In the genomic region with DNA sequence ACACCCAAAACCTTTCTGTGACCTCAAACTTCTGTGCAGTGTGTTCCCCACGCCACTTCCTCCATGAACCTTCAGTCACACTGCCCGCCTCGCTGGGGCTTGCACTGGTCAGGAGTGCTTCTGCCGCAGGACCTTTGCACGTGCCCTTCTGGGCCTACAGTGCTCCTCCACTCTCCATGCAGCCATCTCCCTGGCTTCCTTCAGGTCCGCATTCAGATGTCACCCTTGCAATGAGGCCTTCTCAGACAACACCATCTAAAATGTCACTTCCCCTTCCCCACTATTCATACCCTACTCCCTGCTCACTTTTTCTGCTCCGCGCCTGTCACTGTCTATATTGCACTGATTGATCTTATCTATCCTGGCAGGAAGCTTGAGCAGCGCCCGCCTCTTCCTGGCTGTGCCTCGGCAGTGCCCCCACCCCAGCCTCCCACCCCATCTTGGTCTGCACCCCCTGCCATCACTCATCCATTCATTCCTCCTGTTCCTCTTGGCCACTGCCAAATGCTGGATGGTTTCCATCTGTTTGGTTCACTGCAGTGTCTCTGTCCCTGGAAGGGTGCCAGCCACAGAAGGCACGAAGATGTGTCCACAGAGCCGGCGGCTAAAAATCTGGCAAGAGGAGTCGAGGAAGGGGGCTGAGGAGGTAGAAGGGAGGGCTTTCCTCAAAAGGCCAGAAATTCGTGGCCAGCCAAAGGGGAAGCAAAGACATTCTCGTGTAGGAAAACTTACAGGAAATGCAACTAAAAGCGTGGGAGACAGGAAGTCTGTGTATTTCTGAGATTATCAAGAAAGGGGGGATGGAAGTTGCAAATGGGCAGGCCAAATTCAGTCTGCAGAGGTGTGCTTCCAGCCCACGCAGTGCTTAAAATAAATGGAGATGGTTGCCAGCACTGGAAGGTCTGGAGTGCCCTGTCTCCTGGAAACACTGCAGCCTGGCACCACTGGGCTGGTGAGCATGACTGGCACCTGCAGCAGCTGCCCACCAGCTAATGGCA, we compare ENCODE assay signal across 8 cellular contexts. TPM values are rescaled to one million over a fixed set of nuclear protein-coding genes. Genes with fewer than 3 reads are reported as not detected.
DNase-seq lines count a peak whose midpoint lies in the region; ATAC-seq, FAIRE-seq and TF ChIP-seq lines count a peak whose summit lies in the region.

No MANE protein-coding gene starts in this region.

- no peak overlapping the region for H3K9ac ChIP-seq in colonic mucosa (ENCODE audit: low read depth in 2 of 2, low read length in 2 of 2)

- H3K27me3 ChIP-seq in colonic mucosa = no peaks in the 10 kb centered on the region

- H3K9me3 ChIP-seq in colonic mucosa = no peaks in the 10 kb centered on the region

- intact Hi-C loops in colonic mucosa (cut with DNase I) = no loop called here

- H3K36me3 ChIP-seq in colonic mucosa = no peaks in the 10 kb centered on the region

- H3K4me3 ChIP-seq in colonic mucosa = no peak overlapping the region

- ATAC-seq in GM19397 (IDR thresholded peaks at IDR 0.05; ENCODE audit: unreplicated experiment) (no peak), HG02642 (IDR thresholded peaks at IDR 0.05; ENCODE audit: poor library complexity, unreplicated experiment) (no peak)

- H3K27ac ChIP-seq in colonic mucosa = peak overlapping the region; percentile 27

- FAIRE-seq in urothelium cell line (lab: Jason Lieb, UNC) = peak; percentile 37

- peak; percentile 45 for DNase-seq in NCI-H2196 (lab: John Stamatoyannopoulos, UW; ENCODE audit: unreplicated experiment)
- no peak for DNase-seq in NCI-H2196 treated with DMSO at 0.1 percent for 48 hours (lab: John Stamatoyannopoulos, UW; ENCODE audit: unreplicated experiment)
- DNase-seq in T-helper 9 cell = peak; percentile 17
- no peak for DNase-seq in colonic mucosa
- DNase-seq in myocyte (ENCODE audit: low read depth) = peak; percentile 87
- DNase-seq in urothelium cell line (ENCODE audit: low spot score) = no peak

- no peak for TF ChIP-seq CTCF in colonic mucosa (IDR thresholded peaks at IDR 0.05)

- peaks cover 5% of the 10 kb centered on the region for H3K4me1 ChIP-seq in colonic mucosa

RNA-seq across cellular contexts. Expression of gene SYNJ2, which starts 27.5 kb away (rescaled TPM):
- 10 to 100 TPM; 46.0 to 53.5 TPM for total RNA-seq in colonic mucosa
- total RNA-seq in myocyte = 11.4 and 14.2 TPM in 2 replicates
- polyA plus RNA-seq in myocyte (2012) = 18.1 TPM

Comparison
In these comparisons a context has a peak if more than half of its experiments do, and no peak if none do; other contexts are left out.
1. DNase-seq: peak in NCI-H2196 (single experiment), T-helper 9 cell (single experiment) and myocyte (single experiment); none in NCI-H2196 treated with DMSO at 0.1 percent for 48 hours (single experiment), colonic mucosa (single experiment) and urothelium cell line (single experiment).